ENCODE assay signal across 1 cellular context in the genomic region with DNA sequence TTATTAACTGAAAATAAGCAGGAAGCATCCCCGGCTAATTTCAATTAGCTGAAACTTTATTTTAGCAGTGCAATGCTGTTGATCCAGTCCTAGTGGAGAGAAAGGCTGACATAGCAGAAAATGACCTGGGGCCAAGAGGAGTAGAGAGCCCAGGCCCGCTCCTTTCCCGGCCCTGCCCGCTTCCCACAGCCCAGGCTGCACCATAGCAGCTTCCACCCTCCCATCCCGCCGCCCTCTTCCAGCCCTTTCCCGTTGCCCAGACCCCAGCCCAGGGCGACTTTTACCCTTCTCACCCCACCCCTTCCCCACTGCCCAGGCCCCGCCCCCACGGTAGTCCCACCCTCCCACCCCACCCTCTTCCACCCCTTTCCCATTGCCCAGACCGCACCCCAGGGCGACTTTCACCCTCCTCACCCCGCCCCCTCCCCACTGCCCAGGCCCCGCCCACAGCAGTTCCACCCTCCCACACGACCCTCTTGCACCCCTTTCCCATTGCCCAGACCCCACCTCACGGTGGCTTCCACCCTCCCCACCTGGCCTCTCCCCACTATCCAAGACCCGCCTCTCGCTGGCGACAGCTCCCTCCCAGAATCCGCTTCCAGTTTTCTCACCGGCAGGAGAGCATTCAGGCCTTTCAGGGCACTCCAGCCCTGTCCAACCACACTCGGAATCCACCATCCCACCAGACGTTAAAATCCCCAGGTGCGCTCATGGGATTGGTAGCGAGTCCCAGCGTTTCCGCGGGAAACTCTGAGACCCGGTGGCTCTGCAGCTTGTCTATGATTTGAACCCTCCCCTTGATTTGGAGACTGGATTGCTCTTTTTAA.
TF ChIP-seq lines count a peak whose summit lies in the region.

No MANE protein-coding gene starts in this region.

TF ChIP-seq in H1, 55 proteins besides CTCF, POLR2A, EP300 and RAD21:
- TF ChIP-seq TAF1 (IDR thresholded peaks at IDR 0.05; ENCODE audit: low read depth, low read length) (0 out of 2 replicates have a peak, but pooled peaks have one; percentile 30), MAFK (IDR thresholded peaks at IDR 0.05; ENCODE audit: low read depth, low read length) (peak; percentile 67), SRF (IDR thresholded peaks at IDR 0.05; ENCODE audit: low read depth, low read length) (no peak), BACH1 (IDR thresholded peaks at IDR 0.05; ENCODE audit: low read length) (peak; percentile 58), HDAC2 (IDR thresholded peaks at IDR 0.05; ENCODE audit: borderline replicate concordance in 1 of 2, low read depth in 2 of 2, low read length in 2 of 2) (0 out of 4 replicates have a peak, but pooled peaks of 1 of the 2 experiments have one; percentile 30)
- TF ChIP-seq, protein P1, sequence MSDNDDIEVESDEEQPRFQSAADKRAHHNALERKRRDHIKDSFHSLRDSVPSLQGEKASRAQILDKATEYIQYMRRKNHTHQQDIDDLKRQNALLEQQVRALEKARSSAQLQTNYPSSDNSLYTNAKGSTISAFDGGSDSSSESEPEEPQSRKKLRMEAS (IDR thresholded peaks at IDR 0.05): peak; percentile 25; the same call in 1 of the 2 replicates
- TF ChIP-seq, protein P2, sequence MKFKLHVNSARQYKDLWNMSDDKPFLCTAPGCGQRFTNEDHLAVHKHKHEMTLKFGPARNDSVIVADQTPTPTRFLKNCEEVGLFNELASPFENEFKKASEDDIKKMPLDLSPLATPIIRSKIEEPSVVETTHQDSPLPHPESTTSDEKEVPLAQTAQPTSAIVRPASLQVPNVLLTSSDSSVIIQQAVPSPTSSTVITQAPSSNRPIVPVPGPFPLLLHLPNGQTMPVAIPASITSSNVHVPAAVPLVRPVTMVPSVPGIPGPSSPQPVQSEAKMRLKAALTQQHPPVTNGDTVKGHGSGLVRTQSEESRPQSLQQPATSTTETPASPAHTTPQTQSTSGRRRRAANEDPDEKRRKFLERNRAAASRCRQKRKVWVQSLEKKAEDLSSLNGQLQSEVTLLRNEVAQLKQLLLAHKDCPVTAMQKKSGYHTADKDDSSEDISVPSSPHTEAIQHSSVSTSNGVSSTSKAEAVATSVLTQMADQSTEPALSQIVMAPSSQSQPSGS (IDR thresholded peaks at IDR 0.05; ENCODE audit: low read length): no peak
- TF ChIP-seq, protein P3, sequence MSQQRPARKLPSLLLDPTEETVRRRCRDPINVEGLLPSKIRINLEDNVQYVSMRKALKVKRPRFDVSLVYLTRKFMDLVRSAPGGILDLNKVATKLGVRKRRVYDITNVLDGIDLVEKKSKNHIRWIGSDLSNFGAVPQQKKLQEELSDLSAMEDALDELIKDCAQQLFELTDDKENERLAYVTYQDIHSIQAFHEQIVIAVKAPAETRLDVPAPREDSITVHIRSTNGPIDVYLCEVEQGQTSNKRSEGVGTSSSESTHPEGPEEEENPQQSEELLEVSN (IDR thresholded peaks at IDR 0.05): peak; percentile 75
